Comparison of ENCODE assay signal across 12 cellular contexts in genomic region chr6:151059612-151060095, GRCh38.
DNase-seq lines count a peak whose midpoint lies in the region; ATAC-seq and TF ChIP-seq lines count a peak whose summit lies in the region.
"Had no signal": no experiment of that assay in that cellular context is flagged by ENCODE, and none has a peak within 500 bp of the region (broad histone marks: within the 10 kb centered on the region; RNA-seq: fewer than 3 reads in every experiment).

No MANE protein-coding gene starts in this region.

- no peaks in the 10 kb centered on the region; the same call in 1 of the 2 replicates for H3K79me2 ChIP-seq in Karpas-422 (ENCODE audit: low read length)

- no peak overlapping the region for H3K4me3 Mint-ChIP-seq in chondrocyte (ENCODE audit: unreplicated experiment)
- H3K4me3 Mint-ChIP-seq: stimulated activated naive B cell treated with anti-CD40 and anti-IgM and Interleukin-4, amounts not matched to agents 10 μg/mL and 1 μg/mL and 100 μg/mL, for 72 hours had no signal

- no peak overlapping the region for H2AFZ ChIP-seq in Karpas-422 (ENCODE audit: low read length)

- no peaks in the 10 kb centered on the region for H3K27me3 ChIP-seq in cardiac muscle cell
- no peaks in the 10 kb centered on the region for H3K27me3 ChIP-seq in Karpas-422 (ENCODE audit: low read length)

- DNase-seq in cardiac muscle cell (ENCODE audit: low read depth in 1 of 2, low spot score in 1 of 2) (peak in 1 of 2 donors; percentile 62), Right ventricle myocardium superior (no peak), chondrocyte (ENCODE audit: low spot score) (no peak), Karpas-422 (no peak)
- DNase-seq: NCI-H146; NK-92 treated with Interleukin-12 subunit alpha and Interleukin-12 subunit beta, amount 100 ng/mL, for 24 hours; stimulated activated naive B cell treated with anti-CD40 and anti-IgM and Interleukin-4, amounts not matched to agents 10 μg/mL and 1 μg/mL and 100 μg/mL, for 72 hours; T-helper 9 cell had no signal

- no peaks in the 10 kb centered on the region for H3K9me2 ChIP-seq in Karpas-422 (replicated peaks; ENCODE audit: insufficient read depth, low read length)

- H3K4me1 ChIP-seq in cardiac muscle cell (ENCODE audit: low read depth) (peaks cover 50% of the 10 kb centered on the region), mesodermal cell (ENCODE audit: control insufficient read depth, insufficient read depth, low read length, poor library complexity, severe bottlenecking) (peaks cover 13% of the 10 kb centered on the region), Karpas-422 (ENCODE audit: low read length) (no peaks in the 10 kb centered on the region)

- no peak for TF ChIP-seq CTCF in cardiac muscle cell (IDR thresholded peaks at IDR 0.05; ENCODE audit: low read depth, low read length)
- TF ChIP-seq CTCF in chondrocyte (IDR thresholded peaks at IDR 0.05), result no peak

- H3K27ac Mint-ChIP-seq in chondrocyte (ENCODE audit: unreplicated experiment), result peak overlapping the region; percentile 42
- H3K27ac Mint-ChIP-seq: stimulated activated naive B cell treated with anti-CD40 and anti-IgM and Interleukin-4, amounts not matched to agents 10 μg/mL and 1 μg/mL and 100 μg/mL, for 72 hours had no signal

- H3K27me3 Mint-ChIP-seq in chondrocyte (ENCODE audit: low read depth), result no peaks in the 10 kb centered on the region
- H3K27me3 Mint-ChIP-seq: stimulated activated naive B cell treated with anti-CD40 and anti-IgM and Interleukin-4, amounts not matched to agents 10 μg/mL and 1 μg/mL and 100 μg/mL, for 72 hours had no signal

- peaks cover 38% of the 10 kb centered on the region for H3K4me1 Mint-ChIP-seq in chondrocyte (ENCODE audit: low read depth)
- H3K4me1 Mint-ChIP-seq: stimulated activated naive B cell treated with anti-CD40 and anti-IgM and Interleukin-4, amounts not matched to agents 10 μg/mL and 1 μg/mL and 100 μg/mL, for 72 hours had no signal

- no peaks in the 10 kb centered on the region for H4K20me1 ChIP-seq in Karpas-422 (ENCODE audit: insufficient read depth, low read depth, low read length)

- no peaks in the 10 kb centered on the region for H3K9me3 Mint-ChIP-seq in chondrocyte (ENCODE audit: low read depth)
- H3K9me3 Mint-ChIP-seq: stimulated activated naive B cell treated with anti-CD40 and anti-IgM and Interleukin-4, amounts not matched to agents 10 μg/mL and 1 μg/mL and 100 μg/mL, for 72 hours had no signal

- H3K27ac ChIP-seq in cardiac muscle cell (peak overlapping the region; percentile 81), mesodermal cell (ENCODE audit: low read depth, low read length, severe bottlenecking) (peak overlapping the region; percentile 36), Karpas-422 (ENCODE audit: low read length) (no peak overlapping the region)

- H3K9ac ChIP-seq in Karpas-422 (ENCODE audit: low read length), result no peak overlapping the region

- 97% methylated on average over 9 to 11 of the region's 12 CpGs for WGBS in mesodermal cell (ENCODE audit: insufficient coverage in 2 of 2), 2 experiments

- ATAC-seq in Right ventricle myocardium superior (ENCODE audit: poor library complexity), result no peak
- no peak for ATAC-seq in GM18517 (IDR thresholded peaks at IDR 0.05; ENCODE audit: unreplicated experiment)
- no peak for ATAC-seq in HG03039 (IDR thresholded peaks at IDR 0.05; ENCODE audit: unreplicated experiment)
- ATAC-seq in HG03342 (IDR thresholded peaks at IDR 0.05; ENCODE audit: unreplicated experiment), result no peak
- ATAC-seq: stimulated activated naive B cell treated with anti-CD40 and anti-IgM and Interleukin-4, amounts not matched to agents 10 μg/mL and 1 μg/mL and 100 μg/mL, for 72 hours had no signal

- intact Hi-C loops in Right ventricle myocardium superior (cut with DNase I), result no loop called here

- no peak overlapping the region for H3K4me3 ChIP-seq in cardiac muscle cell
- no peak overlapping the region for H3K4me3 ChIP-seq in mesodermal cell (ENCODE audit: extremely low read depth, insufficient read depth, low read length, poor library complexity, severe bottlenecking)
- no peak overlapping the region for H3K4me3 ChIP-seq in Karpas-422 (ENCODE audit: low read length)

- H3K36me3 ChIP-seq in cardiac muscle cell (no peaks in the 10 kb centered on the region), mesodermal cell (ENCODE audit: control insufficient read depth, insufficient read depth, low read length) (peaks cover 33% of the 10 kb centered on the region), Karpas-422 (ENCODE audit: insufficient read depth, low read length) (no peaks in the 10 kb centered on the region)

- H3K9me3 ChIP-seq in cardiac muscle cell (ENCODE audit: low read depth), result no peaks in the 10 kb centered on the region
- no peaks in the 10 kb centered on the region for H3K9me3 ChIP-seq in mesodermal cell (ENCODE audit: control insufficient read depth, low read length)
- H3K9me3 ChIP-seq in Karpas-422 (ENCODE audit: low read length), result no peaks in the 10 kb centered on the region

- no peak overlapping the region for H3K4me2 ChIP-seq in Karpas-422 (ENCODE audit: low read depth, low read length, poor library complexity, severe bottlenecking)

- H3K36me3 Mint-ChIP-seq in chondrocyte (ENCODE audit: low read depth), result peaks cover 6% of the 10 kb centered on the region
